ENCODE assay signal across 1 cellular context in the genomic region with DNA sequence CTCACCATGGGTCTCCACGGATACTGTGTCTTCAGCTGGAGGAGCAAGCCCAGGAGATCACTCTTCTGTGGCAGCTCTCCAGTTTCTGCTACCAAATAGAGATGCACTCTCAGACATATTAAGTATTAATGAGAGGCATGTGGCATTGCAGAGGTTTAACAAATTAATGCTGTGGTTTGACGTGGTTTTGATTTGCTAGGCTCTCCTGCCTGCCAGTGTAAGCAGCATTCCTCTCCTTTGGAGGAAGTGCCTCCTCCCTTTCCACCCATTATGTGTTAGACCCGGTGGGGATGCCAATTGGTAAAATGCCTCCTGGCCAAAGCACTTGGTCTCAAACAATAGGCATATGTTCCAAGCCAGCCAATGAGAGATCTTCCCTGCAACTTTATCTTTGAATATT.
TF ChIP-seq lines count a peak whose summit lies in the region.

No MANE protein-coding gene starts in this region.

TF ChIP-seq in SK-N-SH treated with all-trans-retinoic acid at 6 μM for 48 hours, 23 proteins besides CTCF, POLR2A, EP300 and RAD21 (continued from another document):
- no peak for TF ChIP-seq TCF4 (CRISPR knock-in tag; IDR thresholded peaks at IDR 0.05; ENCODE audit: borderline replicate concordance)
- no peak for TF ChIP-seq TSHZ2 (CRISPR knock-in tag; IDR thresholded peaks at IDR 0.05)
- no peak for TF ChIP-seq GLIS3 (CRISPR knock-in tag; IDR thresholded peaks at IDR 0.05)
- TF ChIP-seq OSR1 (CRISPR knock-in tag; IDR thresholded peaks at IDR 0.05): no peak
- no peak for TF ChIP-seq TOX (CRISPR knock-in tag; IDR thresholded peaks at IDR 0.05; ENCODE audit: borderline replicate concordance)
- no peak; the same call in 1 of the 2 replicates for TF ChIP-seq ISL1 (CRISPR knock-in tag; IDR thresholded peaks at IDR 0.05)
- TF ChIP-seq ZFP3 (CRISPR knock-in tag; IDR thresholded peaks at IDR 0.05): no peak
